8 cellular contexts compared by ENCODE assay signal in the genomic region with DNA sequence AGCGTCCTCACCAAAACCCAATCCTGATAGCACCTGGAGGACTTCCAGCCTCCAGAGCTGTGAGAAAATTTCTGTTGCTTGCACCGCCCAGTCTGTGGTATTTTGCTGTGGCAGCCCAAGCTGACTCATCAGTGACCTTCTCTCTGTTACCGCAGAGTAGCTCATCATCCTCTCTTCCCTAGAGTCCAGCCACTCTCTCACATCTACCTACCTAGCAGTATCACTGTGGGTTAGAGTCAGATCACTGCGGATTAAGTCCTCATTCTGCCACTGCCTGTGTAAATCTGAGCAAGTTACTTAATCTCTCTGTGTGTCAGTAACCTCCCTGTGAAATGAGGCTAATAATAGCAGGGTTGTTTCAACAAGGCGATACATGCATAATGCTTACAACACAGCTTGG. TPM values are rescaled to one million over a fixed set of nuclear protein-coding genes. Genes with fewer than 3 reads are reported as not detected.
DNase-seq lines count a peak whose midpoint lies in the region; ATAC-seq and TF ChIP-seq lines count a peak whose summit lies in the region.

No MANE protein-coding gene starts in this region.

- H3K4me3 ChIP-seq in dorsolateral prefrontal cortex (no peak overlapping the region), right atrium auricular region (no peak overlapping the region)

- H3K27me3 ChIP-seq in dorsolateral prefrontal cortex = no peaks in the 10 kb centered on the region
- H3K27me3 ChIP-seq in right atrium auricular region = no peaks in the 10 kb centered on the region

- intact Hi-C loops in dorsolateral prefrontal cortex (cut with DNase I) = loop anchor here in 1 of 2 donors (10.0 kb wide), 1 partner anchor 443 kb away; no protein-coding TSS in a partner anchor

- no peak overlapping the region for H3K27ac ChIP-seq in dorsolateral prefrontal cortex
- H3K27ac ChIP-seq in right atrium auricular region = no peak overlapping the region

- peaks cover 0 to 9% of the 10 kb centered on the region in 2 donors for H3K4me1 ChIP-seq in right atrium auricular region

- TF ChIP-seq CTCF in dorsolateral prefrontal cortex (IDR thresholded peaks at IDR 0.05 in 54 of 56, conservative IDR thresholded peaks at IDR 0.05 in 2 of 56; ENCODE audit: low read depth in 1 of 56, partially characterized antibody in 56 of 56) (no peak), right atrium auricular region (IDR thresholded peaks at IDR 0.05) (no peak)

- DNase-seq in T1000 (lab: John Stamatoyannopoulos, UW) = peak; percentile 50
- peak; percentile 45 for DNase-seq in dedifferentiated amniotic fluid mesenchymal stem cell (ENCODE audit: extremely low spot score)
- DNase-seq in stimulated activated CD4-positive, alpha-beta T cell treated with anti-CD3 and anti-CD28 coated beads, TNF-alpha, amount 100 ng/mL, for 48 hours (ENCODE audit: low read depth in 3 of 3) = peak; percentile 8 to 14 (median 8)
- DNase-seq in dorsolateral prefrontal cortex = no peak
- DNase-seq in right atrium auricular region (ENCODE audit: low spot score) = no peak

- H3K9me3 ChIP-seq in right atrium auricular region = no peaks in the 10 kb centered on the region

- no peaks in the 10 kb centered on the region for H3K36me3 ChIP-seq in right atrium auricular region

- peak; percentile 79 for ATAC-seq in GM19035 (IDR thresholded peaks at IDR 0.05; ENCODE audit: unreplicated experiment)
- peak; percentile 71 for ATAC-seq in HG03342 (IDR thresholded peaks at IDR 0.05; ENCODE audit: unreplicated experiment)
- no peak for ATAC-seq in GM19397 (IDR thresholded peaks at IDR 0.05; ENCODE audit: unreplicated experiment)

RNA-seq across cellular contexts. Expression of gene USPL1, which starts 40.3 kb away (rescaled TPM):
- total RNA-seq in dorsolateral prefrontal cortex (10 to 100 TPM; 14.6 to 43.5 (median 21.5) TPM), right atrium auricular region (10 to 100 TPM; 13.5 to 15.8 TPM)

Comparison
In these comparisons a context has a peak if more than half of its experiments do, and no peak if none do; other contexts are left out.
1. DNase-seq: peak in T1000 (single experiment), dedifferentiated amniotic fluid mesenchymal stem cell (single experiment) and stimulated activated CD4-positive, alpha-beta T cell treated with anti-CD3 and anti-CD28 coated beads, TNF-alpha, amount 100 ng/mL, for 48 hours (3 of 3); none in dorsolateral prefrontal cortex (0 of 10) and right atrium auricular region (single experiment).